ENCODE assay signal across 8 cellular contexts in the genomic region with DNA sequence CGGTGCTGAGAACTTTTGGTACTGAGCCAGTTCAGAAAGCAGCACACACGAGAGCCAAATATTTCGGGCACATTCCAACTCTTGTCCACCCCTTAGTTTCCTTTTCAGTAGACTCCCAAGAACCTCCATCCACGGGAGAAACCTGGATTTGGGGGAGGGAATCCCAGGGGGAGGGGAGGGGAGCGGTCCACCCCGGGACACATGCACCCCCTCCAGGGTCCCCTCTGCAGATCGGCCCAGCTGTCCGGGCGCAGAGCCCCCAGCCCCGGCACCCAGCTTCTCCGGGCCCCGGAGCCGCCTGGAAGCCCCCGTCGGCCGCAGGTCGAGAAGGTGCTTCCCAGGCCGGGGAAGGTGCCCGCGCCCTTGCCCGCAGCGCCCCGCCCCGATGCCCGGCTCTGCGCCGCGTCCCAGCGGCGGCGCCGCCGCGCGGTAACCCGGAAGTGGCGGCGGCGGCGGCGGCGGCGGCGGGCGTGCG. TPM values are rescaled to one million over a fixed set of nuclear protein-coding genes. Genes with fewer than 3 reads are reported as not detected.
A peak's percentile ranks its signal among the peaks of the same experiment; 100 is the strongest.
DNase-seq lines count a peak whose midpoint lies in the region; ATAC-seq and TF ChIP-seq lines count a peak whose summit lies in the region.

No MANE protein-coding gene starts in this region.

- H4K20me1 ChIP-seq in DND-41 (ENCODE audit: insufficient read depth, low read length) = no peaks in the 10 kb centered on the region

- peaks cover 21% of the 10 kb centered on the region for H3K4me1 ChIP-seq in DND-41 (ENCODE audit: insufficient read depth, low read length)

- no peaks in the 10 kb centered on the region for H3K36me3 ChIP-seq in DND-41 (ENCODE audit: insufficient read depth, low read length)

- peak overlapping the region; percentile 74 for H3K4me3 Mint-ChIP-seq in activated T-helper 17 cell treated with anti-CD3 and anti-CD28 coated beads, Interleukin-2, amount 50 U/mL, for 72 hours

- H3K9me3 Mint-ChIP-seq in activated T-helper 17 cell treated with anti-CD3 and anti-CD28 coated beads, Interleukin-2, amount 50 U/mL, for 72 hours = no peaks in the 10 kb centered on the region

- intact Hi-C loops in Right ventricle myocardium superior (cut with DNase I) = no loop called here

- H3K9ac ChIP-seq in DND-41 (ENCODE audit: low read depth, low read length) = peak overlapping the region; percentile 59

- H3K27me3 ChIP-seq in DND-41 (ENCODE audit: insufficient read depth, low read length, poor library complexity) = peaks cover 40% of the 10 kb centered on the region

- H3K9me3 ChIP-seq in DND-41 (ENCODE audit: insufficient read depth, low read length, severe bottlenecking) = no peaks in the 10 kb centered on the region

- H3K4me1 Mint-ChIP-seq in activated T-helper 17 cell treated with anti-CD3 and anti-CD28 coated beads, Interleukin-2, amount 50 U/mL, for 72 hours = peaks cover 15% of the 10 kb centered on the region

- peak overlapping the region; percentile 97 for H3K4me2 ChIP-seq in DND-41 (ENCODE audit: insufficient read depth, low read length)

- no peak overlapping the region for H3K27ac ChIP-seq in DND-41 (ENCODE audit: low read length)

- no peaks in the 10 kb centered on the region for H3K36me3 Mint-ChIP-seq in activated T-helper 17 cell treated with anti-CD3 and anti-CD28 coated beads, Interleukin-2, amount 50 U/mL, for 72 hours (ENCODE audit: low read depth)

- no peaks in the 10 kb centered on the region for H3K27me3 Mint-ChIP-seq in activated T-helper 17 cell treated with anti-CD3 and anti-CD28 coated beads, Interleukin-2, amount 50 U/mL, for 72 hours

- DNase-seq in DND-41 = peak; percentile 12
- DNase-seq in NAMALWA (ENCODE audit: low spot score) = peak; percentile 41
- no peak for DNase-seq in Right ventricle myocardium superior
- peak; percentile 23 for DNase-seq in putamen (ENCODE audit: low spot score)
- no peak for DNase-seq in inferior parietal cortex (ENCODE audit: extremely low spot score)
- DNase-seq in amniotic stem cell (lab: John Stamatoyannopoulos, UW) = no peak

- peak overlapping the region; percentile 84 for H2AFZ ChIP-seq in DND-41 (ENCODE audit: low read depth, low read length)

- peak overlapping the region; percentile 30 to 65; a peak in 3 of 4 replicates for H3K4me3 ChIP-seq in DND-41 (ENCODE audit: low read depth in 1 of 2, low read length in 2 of 2)

- ATAC-seq in DND-41 (ENCODE audit: insufficient read depth, low read depth) = peak; percentile 41
- peak; percentile 33 for ATAC-seq in GM21723 (IDR thresholded peaks at IDR 0.05; ENCODE audit: unreplicated experiment)
- peak; percentile 32 for ATAC-seq in activated T-helper 17 cell treated with anti-CD3 and anti-CD28 coated beads, Interleukin-2, amount 50 U/mL, for 72 hours (replicated peaks)
- peak; percentile 68 for ATAC-seq in Right ventricle myocardium superior (ENCODE audit: poor library complexity)

- H3K27ac Mint-ChIP-seq in activated T-helper 17 cell treated with anti-CD3 and anti-CD28 coated beads, Interleukin-2, amount 50 U/mL, for 72 hours = no peak overlapping the region

- no peak for TF ChIP-seq CTCF in DND-41 (IDR thresholded peaks at IDR 0.05; ENCODE audit: borderline replicate concordance, extremely low read depth, low read length, poor library complexity, severe bottlenecking)

- no peaks in the 10 kb centered on the region for H3K79me2 ChIP-seq in DND-41 (ENCODE audit: insufficient read depth, low read length)

RNA-seq across cellular contexts. Expression of a gene that starts 0.4 kb away (rescaled TPM):
- 1 to 10 TPM; 6.2 to 6.4 TPM for total RNA-seq in activated T-helper 17 cell treated with anti-CD3 and anti-CD28 coated beads, Interleukin-2, amount 50 U/mL, for 72 hours
- total RNA-seq in Right ventricle myocardium superior = 8.0 TPM

Comparison
In these comparisons a context has a peak if more than half of its experiments do, and no peak if none do; other contexts are left out.
1. DNase-seq: peak in DND-41 (single experiment), NAMALWA (single experiment) and putamen (single experiment); none in Right ventricle myocardium superior (single experiment), inferior parietal cortex (single experiment) and amniotic stem cell (single experiment).
2. Peak in every context shown above with its lines, with median percentiles within 50 percentile points of each other: ATAC-seq.